In the genomic region with DNA sequence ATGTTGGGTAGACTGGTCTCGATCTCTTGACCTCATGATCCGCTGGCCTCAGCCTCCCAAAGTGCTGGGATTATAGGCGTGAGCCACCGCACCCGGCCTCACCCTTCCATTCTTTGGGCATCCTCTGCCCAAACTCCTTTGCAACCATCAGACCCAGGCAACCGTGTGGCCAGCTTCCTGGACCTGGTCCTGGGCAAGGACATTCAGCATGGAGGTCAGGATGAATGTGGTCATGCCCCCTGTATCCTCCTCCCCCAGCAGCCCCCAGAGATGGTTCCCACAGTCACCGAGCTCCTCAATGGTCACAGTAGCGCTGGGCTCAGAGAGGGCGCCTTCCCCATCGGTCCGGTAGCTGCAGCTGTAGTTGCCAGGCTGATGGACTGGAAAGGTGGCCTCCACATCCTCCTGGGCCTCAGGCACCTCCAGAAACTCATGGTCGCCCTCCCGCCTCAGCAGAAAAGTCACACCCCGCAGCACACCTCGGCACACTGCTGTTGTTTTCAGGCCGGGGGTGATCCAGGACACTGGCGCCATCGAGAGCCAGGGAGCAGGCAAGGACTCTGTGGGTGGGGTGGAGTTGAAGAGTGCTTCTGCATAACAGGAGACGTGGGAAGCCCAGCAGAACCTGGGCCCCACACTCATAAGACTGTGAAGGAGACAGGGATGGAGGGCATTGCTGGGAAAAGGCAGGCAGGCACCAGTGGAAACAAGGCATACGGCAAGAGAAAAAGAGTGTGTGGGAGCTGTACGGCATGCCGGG, we compare ENCODE assay signal across 21 cellular contexts. TPM values are rescaled to one million over a fixed set of nuclear protein-coding genes. Genes with fewer than 3 reads are reported as not detected.
DNase-seq lines count a peak whose midpoint lies in the region; ATAC-seq, FAIRE-seq and TF ChIP-seq lines count a peak whose summit lies in the region.
"Had no signal": no experiment of that assay in that cellular context is flagged by ENCODE, and none has a peak within 500 bp of the region (broad histone marks: within the 10 kb centered on the region; RNA-seq: fewer than 3 reads in every experiment).

No MANE protein-coding gene starts in this region.

- no peak overlapping the region for H2BK20ac ChIP-seq in H1 (ENCODE audit: low read length)

- CTCF ChIA-PET in WTC11 (lab: Charles Lee), result interaction anchor here (2.5 kb wide), 1 partner anchor 12 kb away, joined by 11 read pairs; no protein-coding TSS in a partner anchor
- CTCF ChIA-PET in H1 (lab: Charles Lee; ENCODE audit: partially characterized antibody), result interaction anchor here (1.0 to 2.9 kb wide), 5 partner anchors 12 to 162 kb away, joined by 3 to 14 read pairs (median 4); no protein-coding TSS in a partner anchor

- no peak overlapping the region for H3K4me2 ChIP-seq in H1 (ENCODE audit: insufficient read depth in 1 of 2, low read depth in 2 of 2, low read length in 2 of 2)
- H3K4me2 ChIP-seq: GM23338 had no signal

- POLR2A ChIA-PET in WTC11 (lab: Charles Lee), result interaction anchor here (1.0 kb wide), 1 partner anchor 11 kb away, joined by 4 read pairs; the partner anchor contains the start of gene ZNF497
- POLR2A ChIA-PET in H1 (lab: Charles Lee; ENCODE audit: partially characterized antibody), result interaction anchor here (1.0 to 11.4 kb wide), 4 partner anchors 10 to 203 kb away, joined by 3 to 102 read pairs (median 6); partner anchors contain the start of genes CHMP2A, RNF225 and ZNF497

- H3K23ac ChIP-seq in H1 (ENCODE audit: insufficient read length), result no peak overlapping the region

- H3K27me3 ChIP-seq in H1 (replicated peaks in 1 of 4; ENCODE audit: control insufficient read depth in 3 of 4, extremely low read depth in 1 of 4, insufficient read depth in 3 of 4, low read length in 3 of 4) (no peaks in the 10 kb centered on the region), right lobe of liver (no peaks in the 10 kb centered on the region)

- no peak for DNase-seq in WTC11 (ENCODE audit: low spot score)
- no peak for DNase-seq in H1 (ENCODE audit: low read depth in 1 of 2, low spot score in 2 of 2)
- peak in 1 of 3 donors; percentile 19 for DNase-seq in right lobe of liver
- no peak for DNase-seq in stimulated activated effector memory CD8-positive, alpha-beta T cell treated with anti-CD3 and anti-CD28 coated beads, Interleukin-12 subunit alpha, Interleukin-12 subunit beta, amount 100 ng/mL, for 72 hours (ENCODE audit: low spot score in 2 of 2)
- no peak for DNase-seq in stimulated activated naive B cell treated with anti-CD40 and anti-IgM and Interleukin-4, amounts not matched to agents 10 μg/mL and 1 μg/mL and 100 μg/mL, for 72 hours
- no peak for DNase-seq in SHP77 treated with DMSO at 0.1 percent for 48 hours (lab: John Stamatoyannopoulos, UW)
- DNase-seq: AML-193, NCI-H1417, NCI-H187, NCI-H2227 treated with DMSO at 0.1 percent for 48 hours, NCI-H510A treated with DMSO at 0.1 percent for 48 hours, NCI-H774, OCI-M1, SHP77 had no signal

- peaks cover 0 to 3% of the 10 kb centered on the region in 2 experiments for H4K20me1 ChIP-seq in H1 (replicated peaks in 1 of 2; ENCODE audit: control insufficient read depth in 1 of 2, insufficient read depth in 2 of 2, low read length in 2 of 2)

- TF ChIP-seq POLR2A in H1 (IDR thresholded peaks at IDR 0.05; ENCODE audit: control extremely low read depth in 1 of 2, low read depth in 2 of 2, low read length in 2 of 2) (no peak), right lobe of liver (IDR thresholded peaks at IDR 0.05) (no peak)

- no peaks in the 10 kb centered on the region for H3K9me3 ChIP-seq in H1 (ENCODE audit: insufficient read depth in 2 of 2, low read depth in 1 of 2, low read length in 1 of 2)
- H3K9me3 ChIP-seq in right lobe of liver, result no peaks in the 10 kb centered on the region

- H3K4me1 Mint-ChIP-seq in WTC11, result peaks cover 3% of the 10 kb centered on the region; the same call in 1 of the 2 replicates
- peaks cover 19% of the 10 kb centered on the region for H3K4me1 Mint-ChIP-seq in stimulated activated effector memory CD8-positive, alpha-beta T cell treated with anti-CD3 and anti-CD28 coated beads, Interleukin-12 subunit alpha, Interleukin-12 subunit beta, amount 100 ng/mL, for 72 hours
- peaks cover 16 to 45% of the 10 kb centered on the region in 2 donors for H3K4me1 Mint-ChIP-seq in stimulated activated naive B cell treated with anti-CD40 and anti-IgM and Interleukin-4, amounts not matched to agents 10 μg/mL and 1 μg/mL and 100 μg/mL, for 72 hours

- FAIRE-seq in H1 (lab: Jason Lieb, UNC), result no peak
- FAIRE-seq: D721Med, GM12891, GM18507 had no signal

- H3K4ac ChIP-seq in H1 (replicated peaks; ENCODE audit: insufficient read length, low read depth, low read length), result no peak overlapping the region

- H2BK120ac ChIP-seq in H1 (replicated peaks; ENCODE audit: low read depth, low read length), result no peak overlapping the region

- no peaks in the 10 kb centered on the region; a peak in 1 of 7 replicates for H3K4me1 ChIP-seq in H1 (replicated peaks in 1 of 4; ENCODE audit: control insufficient read depth in 3 of 4, insufficient read depth in 4 of 4, low read length in 3 of 4)
- H3K4me1 ChIP-seq in right lobe of liver, result peaks cover 2 to 59% (median 24%) of the 10 kb centered on the region in 4 donors

- no peak for TF ChIP-seq EP300 in H1 (IDR thresholded peaks at IDR 0.05; ENCODE audit: borderline replicate concordance in 1 of 2, low read depth in 2 of 2, low read length in 2 of 2)

- H3K27me3 Mint-ChIP-seq in WTC11 (ENCODE audit: low read depth), result peaks cover 33% of the 10 kb centered on the region
- no peaks in the 10 kb centered on the region for H3K27me3 Mint-ChIP-seq in stimulated activated naive B cell treated with anti-CD40 and anti-IgM and Interleukin-4, amounts not matched to agents 10 μg/mL and 1 μg/mL and 100 μg/mL, for 72 hours

- H3K79me2 ChIP-seq in H1 (ENCODE audit: control insufficient read depth in 1 of 2, insufficient read depth in 2 of 2, low read length in 2 of 2), result no peaks in the 10 kb centered on the region

- H3K9me3 Mint-ChIP-seq in WTC11, result no peaks in the 10 kb centered on the region
- no peaks in the 10 kb centered on the region for H3K9me3 Mint-ChIP-seq in stimulated activated effector memory CD8-positive, alpha-beta T cell treated with anti-CD3 and anti-CD28 coated beads, Interleukin-12 subunit alpha, Interleukin-12 subunit beta, amount 100 ng/mL, for 72 hours
- no peaks in the 10 kb centered on the region for H3K9me3 Mint-ChIP-seq in stimulated activated naive B cell treated with anti-CD40 and anti-IgM and Interleukin-4, amounts not matched to agents 10 μg/mL and 1 μg/mL and 100 μg/mL, for 72 hours
- H3K9me3 Mint-ChIP-seq: GM23338 had no signal

- H3K56ac ChIP-seq in H1 (replicated peaks; ENCODE audit: insufficient read length, low read depth, low read length), result no peak overlapping the region

- no peak overlapping the region for H4K5ac ChIP-seq in H1 (ENCODE audit: insufficient read length, low read depth, low read length)

- no peak overlapping the region for H3K14ac ChIP-seq in H1 (ENCODE audit: insufficient read length)

- no peak overlapping the region for H2AK5ac ChIP-seq in H1 (ENCODE audit: low read depth, low read length)

- no peak overlapping the region for H4K91ac ChIP-seq in H1 (replicated peaks; ENCODE audit: insufficient read length, low read length)

- no peak for TF ChIP-seq CTCF in WTC11 (IDR thresholded peaks at IDR 0.05)
- no peak for TF ChIP-seq CTCF in H1 (IDR thresholded peaks at IDR 0.05; ENCODE audit: control extremely low read depth in 1 of 3, insufficient read depth in 1 of 3, low read depth in 1 of 3, low read length in 3 of 3)
- TF ChIP-seq CTCF in right lobe of liver (IDR thresholded peaks at IDR 0.05), result no peak

- no peaks in the 10 kb centered on the region for H3K79me1 ChIP-seq in H1 (ENCODE audit: low read depth, low read length)

- H3K23me2 ChIP-seq in H1 (ENCODE audit: low read depth, low read length), result peaks cover 6% of the 10 kb centered on the region

- no peaks in the 10 kb centered on the region for H3K36me3 Mint-ChIP-seq in WTC11
- peaks cover 19% of the 10 kb centered on the region for H3K36me3 Mint-ChIP-seq in stimulated activated effector memory CD8-positive, alpha-beta T cell treated with anti-CD3 and anti-CD28 coated beads, Interleukin-12 subunit alpha, Interleukin-12 subunit beta, amount 100 ng/mL, for 72 hours
- peaks cover 35 to 39% of the 10 kb centered on the region in 2 donors for H3K36me3 Mint-ChIP-seq in stimulated activated naive B cell treated with anti-CD40 and anti-IgM and Interleukin-4, amounts not matched to agents 10 μg/mL and 1 μg/mL and 100 μg/mL, for 72 hours

- H3K4me3 Mint-ChIP-seq in WTC11, result no peak overlapping the region
- no peak overlapping the region for H3K4me3 Mint-ChIP-seq in stimulated activated effector memory CD8-positive, alpha-beta T cell treated with anti-CD3 and anti-CD28 coated beads, Interleukin-12 subunit alpha, Interleukin-12 subunit beta, amount 100 ng/mL, for 72 hours
- no peak overlapping the region for H3K4me3 Mint-ChIP-seq in stimulated activated naive B cell treated with anti-CD40 and anti-IgM and Interleukin-4, amounts not matched to agents 10 μg/mL and 1 μg/mL and 100 μg/mL, for 72 hours
- H3K4me3 Mint-ChIP-seq: GM23338 had no signal

- intact Hi-C loops in right lobe of liver (cut with DNase I), result no loop called here

- no peak overlapping the region for H2BK15ac ChIP-seq in H1 (ENCODE audit: low read length)

- H3K36me3 ChIP-seq in H1 (ENCODE audit: control insufficient read depth in 2 of 4, insufficient read depth in 4 of 4, low read length in 3 of 4) (no peaks in the 10 kb centered on the region), right lobe of liver (peaks cover 0 to 9% (median 0%) of the 10 kb centered on the region in 4 donors)

- H3K27ac Mint-ChIP-seq in WTC11, result peak overlapping the region; percentile 61; the same call in 1 of the 2 replicates
- peak overlapping the region; percentile 43 for H3K27ac Mint-ChIP-seq in stimulated activated effector memory CD8-positive, alpha-beta T cell treated with anti-CD3 and anti-CD28 coated beads, Interleukin-12 subunit alpha, Interleukin-12 subunit beta, amount 100 ng/mL, for 72 hours
- no peak overlapping the region for H3K27ac Mint-ChIP-seq in stimulated activated naive B cell treated with anti-CD40 and anti-IgM and Interleukin-4, amounts not matched to agents 10 μg/mL and 1 μg/mL and 100 μg/mL, for 72 hours
- H3K27ac Mint-ChIP-seq: GM23338 had no signal

- H2BK5ac ChIP-seq in H1 (ENCODE audit: low read depth, low read length), result no peak overlapping the region

- H3K4me3 ChIP-seq in H1 (ENCODE audit: extremely low read depth in 1 of 4, insufficient read depth in 2 of 4, low read depth in 3 of 4, low read length in 4 of 4), result no peak overlapping the region
- H3K4me3 ChIP-seq in right lobe of liver, result peak overlapping the region; percentile 69 to 83 (median 69)
- H3K4me3 ChIP-seq: GM23338 had no signal

- H4K8ac ChIP-seq in H1 (ENCODE audit: extremely low read depth, insufficient read depth, low read length), result 0 out of 2 replicates have a peak overlapping the region, but pooled peaks have one; percentile 16

- ATAC-seq in WTC11 (no peak), right lobe of liver (peak in 1 of 4 donors; percentile 5), HG03442 (IDR thresholded peaks at IDR 0.05; ENCODE audit: unreplicated experiment) (no peak)
- no peak for ATAC-seq in stimulated activated effector memory CD8-positive, alpha-beta T cell treated with anti-CD3 and anti-CD28 coated beads, Interleukin-12 subunit alpha, Interleukin-12 subunit beta, amount 100 ng/mL, for 72 hours
- ATAC-seq in stimulated activated naive B cell treated with anti-CD40 and anti-IgM and Interleukin-4, amounts not matched to agents 10 μg/mL and 1 μg/mL and 100 μg/mL, for 72 hours (replicated peaks), result no peak
- ATAC-seq: GM23338 had no signal

- H3K9ac ChIP-seq in H1 (replicated peaks in 1 of 4; ENCODE audit: extremely low read depth in 1 of 4, low read depth in 3 of 4, low read length in 3 of 4), result no peak overlapping the region

- no peak overlapping the region for H3K18ac ChIP-seq in H1 (ENCODE audit: extremely low read depth, low read length)

- WGBS in H1 (ENCODE audit: extremely low coverage in 1 of 2, insufficient coverage in 1 of 2, insufficient read length in 1 of 2, insufficient replicate concordance in 2 of 2, low coverage in 1 of 2, low lambda C conversion rate in 2 of 2, missing lambda C conversion rate in 1 of 2), 2 experiments, result 89% methylated on average over 22 of the region's 22 CpGs; no CpG with 5 or more reads in 1 of the 2 experiments
- 38% methylated on average over 16 of the region's 22 CpGs for WGBS in right lobe of liver (ENCODE audit: insufficient coverage, low coverage, low lambda C conversion rate, missing lambda C conversion rate)

- TF ChIP-seq RAD21 in H1 (IDR thresholded peaks at IDR 0.05 in 1 of 2, conservative IDR thresholded peaks at IDR 0.05 in 1 of 2; ENCODE audit: low read depth in 2 of 2, low read length in 2 of 2), result no peak

- no peak overlapping the region for H2AFZ ChIP-seq in H1 (ENCODE audit: low read length)
- H2AFZ ChIP-seq: GM23338 had no signal

- H3K27ac ChIP-seq in H1 (ENCODE audit: low read depth, low read length) (no peak overlapping the region), right lobe of liver (peak overlapping the region; percentile 41 to 72 (median 44))
- H3K27ac ChIP-seq: C4-2B had no signal

- no peak overlapping the region for H2BK12ac ChIP-seq in H1 (ENCODE audit: low read depth, low read length)

RNA-seq across cellular contexts. Expression of gene A1BG, which starts 1.1 kb away (rescaled TPM):
- total RNA-seq in WTC11 (2021) (22.6 to 24.3 TPM (median 23.4 TPM) in 3 replicates), right lobe of liver (1,000 to 10,000 TPM in 4 of 6 experiments, 100 to 1,000 TPM in 2; 897 to 2,313 (median 1,164) TPM)
- 19.9 and 20.8 TPM in 2 replicates for total RNA-seq in H1 (2021; fragmentation: NEBNext Ultra II Directional; extraction: Animal tissue kit (Norgen Biotek cat#: 25700))
- 69.6 and 108 TPM in 2 replicates for polyA plus RNA-seq in H1 (2011; rRNA removed)
- polyA plus RNA-seq in H1 (2011; cell fraction: cytosol; rRNA removed), result 43.4 TPM
- 26.6 TPM for polyA plus RNA-seq in H1 (2011; cell fraction: nucleus; rRNA removed)
- 11.4 to 25.4 TPM (median 23.1 TPM) in 4 replicates for polyA plus RNA-seq in H1 (2012, experiment 1 of 2)
- polyA plus RNA-seq in H1 (2012, experiment 2 of 2), result 102 TPM
- polyA plus RNA-seq in H1 (2013, experiment 1 of 2), result 26.4 TPM
- 32.6 TPM for polyA plus RNA-seq in H1 (2013, experiment 2 of 2)
- polyA minus RNA-seq in H1 (2011; rRNA and poly(A)+ RNA removed), result 0.49 and 1.1 TPM in 2 replicates
- polyA minus RNA-seq in H1 (2011; cell fraction: cytosol; rRNA and poly(A)+ RNA removed), result 6.5 TPM
- 1.7 TPM for polyA minus RNA-seq in H1 (2011; cell fraction: nucleus; rRNA and poly(A)+ RNA removed)
- total RNA-seq: HT-29 had no signal

RNA-seq across cellular contexts. Expression of gene ZNF497, which starts 10.4 kb away (rescaled TPM):
- 1.7 to 2.1 TPM (median 2.0 TPM) in 3 replicates for total RNA-seq in WTC11 (2021)
- total RNA-seq in H1 (2021; fragmentation: NEBNext Ultra II Directional; extraction: Animal tissue kit (Norgen Biotek cat#: 25700)), result 0.93 and 1.0 TPM in 2 replicates
- 1.4 and 2.0 TPM in 2 replicates for polyA plus RNA-seq in H1 (2011; rRNA removed)
- 1.4 TPM for polyA plus RNA-seq in H1 (2011; cell fraction: cytosol; rRNA removed)
- polyA plus RNA-seq in H1 (2011; cell fraction: nucleus; rRNA removed), result 6.2 TPM
- polyA plus RNA-seq in H1 (2012, experiment 1 of 2), result 1.7 to 2.7 TPM (median 2.4 TPM) in 4 replicates
- polyA plus RNA-seq in H1 (2012, experiment 2 of 2), result 1.5 TPM
- 0.45 TPM for polyA plus RNA-seq in H1 (2013, experiment 1 of 2)
- polyA plus RNA-seq in H1 (2013, experiment 2 of 2), result 0.31 TPM
- polyA minus RNA-seq in H1 (2011; rRNA and poly(A)+ RNA removed), result 1.0 and 1.7 TPM in 2 replicates
- polyA minus RNA-seq in H1 (2011; cell fraction: cytosol; rRNA and poly(A)+ RNA removed), result 2.5 TPM
- 1.7 TPM for polyA minus RNA-seq in H1 (2011; cell fraction: nucleus; rRNA and poly(A)+ RNA removed)
- 1 to 10 TPM in 5 of 6 experiments, under 1 TPM in 1; 0.73 to 3.1 (median 1.7) TPM for total RNA-seq in right lobe of liver

RNA-seq across cellular contexts. Expression of gene ZSCAN22, which starts 25.4 kb away (rescaled TPM):
- total RNA-seq in WTC11 (2021) (3.2 TPM in 3 replicates), right lobe of liver (1 to 10 TPM; 1.7 to 2.9 (median 2.1) TPM)
- total RNA-seq in H1 (2021; fragmentation: NEBNext Ultra II Directional; extraction: Animal tissue kit (Norgen Biotek cat#: 25700)), result 3.1 and 3.2 TPM in 2 replicates
- 2.6 and 3.3 TPM in 2 replicates for polyA plus RNA-seq in H1 (2011; rRNA removed)
- 1.9 TPM for polyA plus RNA-seq in H1 (2011; cell fraction: cytosol; rRNA removed)
- polyA plus RNA-seq in H1 (2011; cell fraction: nucleus; rRNA removed), result 1.9 TPM
- 1.4 to 2.1 TPM (median 1.9 TPM) in 4 replicates for polyA plus RNA-seq in H1 (2012, experiment 1 of 2)
- 1.0 TPM for polyA plus RNA-seq in H1 (2012, experiment 2 of 2)
- polyA plus RNA-seq in H1 (2013, experiment 1 of 2), result 1.4 TPM
- 1.5 TPM for polyA plus RNA-seq in H1 (2013, experiment 2 of 2)
- polyA minus RNA-seq in H1 (2011; rRNA and poly(A)+ RNA removed), result 6.3 and 8.1 TPM in 2 replicates
- polyA minus RNA-seq in H1 (2011; cell fraction: cytosol; rRNA and poly(A)+ RNA removed), result 2.1 TPM
- 3.5 TPM for polyA minus RNA-seq in H1 (2011; cell fraction: nucleus; rRNA and poly(A)+ RNA removed)

RNA-seq across cellular contexts. Expression of gene ZNF837, which starts 28.7 kb away (rescaled TPM):
- total RNA-seq in WTC11 (2021), result 3.4 to 4.9 TPM (median 4.6 TPM) in 3 replicates
- 1.9 and 2.7 TPM in 2 replicates for total RNA-seq in H1 (2021; fragmentation: NEBNext Ultra II Directional; extraction: Animal tissue kit (Norgen Biotek cat#: 25700))
- 3.3 and 6.6 TPM in 2 replicates for polyA plus RNA-seq in H1 (2011; rRNA removed)
- 4.1 TPM for polyA plus RNA-seq in H1 (2011; cell fraction: cytosol; rRNA removed)
- 4.7 TPM for polyA plus RNA-seq in H1 (2011; cell fraction: nucleus; rRNA removed)
- polyA plus RNA-seq in H1 (2012, experiment 1 of 2), result 2.4 to 3.5 TPM (median 2.8 TPM) in 4 replicates
- polyA plus RNA-seq in H1 (2012, experiment 2 of 2), result 3.7 TPM
- 1.5 TPM for polyA plus RNA-seq in H1 (2013, experiment 1 of 2)
- polyA plus RNA-seq in H1 (2013, experiment 2 of 2), result 1.5 TPM
- polyA minus RNA-seq in H1 (2011; rRNA and poly(A)+ RNA removed), result 0.27 and 0.54 TPM in 2 replicates
- polyA minus RNA-seq in H1 (2011; cell fraction: cytosol; rRNA and poly(A)+ RNA removed), result 2.3 TPM
- polyA minus RNA-seq in H1 (2011; cell fraction: nucleus; rRNA and poly(A)+ RNA removed), result 1.8 TPM
- 1 to 10 TPM; 1.7 to 3.9 (median 2.4) TPM for total RNA-seq in right lobe of liver

RNA-seq across cellular contexts. Expression of gene RPS5, which starts 34.9 kb away (rescaled TPM):
- total RNA-seq in WTC11 (2021), result 1,498 to 1,502 TPM (median 1,501 TPM) in 3 replicates
- total RNA-seq in H1 (2021; fragmentation: NEBNext Ultra II Directional; extraction: Animal tissue kit (Norgen Biotek cat#: 25700)), result 1,554 and 1,557 TPM in 2 replicates
- polyA plus RNA-seq in H1 (2011; rRNA removed), result 5,731 and 5,910 TPM in 2 replicates
- 4,964 TPM for polyA plus RNA-seq in H1 (2011; cell fraction: cytosol; rRNA removed)
- 4,758 TPM for polyA plus RNA-seq in H1 (2011; cell fraction: nucleus; rRNA removed)
- 1,384 to 2,769 TPM (median 2,624 TPM) in 4 replicates for polyA plus RNA-seq in H1 (2012, experiment 1 of 2)
- polyA plus RNA-seq in H1 (2012, experiment 2 of 2), result 4,606 TPM
- 1,774 TPM for polyA plus RNA-seq in H1 (2013, experiment 1 of 2)
- polyA plus RNA-seq in H1 (2013, experiment 2 of 2), result 1,569 TPM
- 2,194 and 2,867 TPM in 2 replicates for polyA minus RNA-seq in H1 (2011; rRNA and poly(A)+ RNA removed)
- polyA minus RNA-seq in H1 (2011; cell fraction: cytosol; rRNA and poly(A)+ RNA removed), result 1,050 TPM
- 966 TPM for polyA minus RNA-seq in H1 (2011; cell fraction: nucleus; rRNA and poly(A)+ RNA removed)
- total RNA-seq in right lobe of liver, result 100 to 1,000 TPM; 274 to 637 (median 304) TPM

Comparison
In these comparisons a context has a peak if more than half of its experiments do, and no peak if none do; other contexts are left out.
1. H3K4me3 ChIP-seq: peak in right lobe of liver (3 of 3); none in H1 (0 of 4).
2. RNA of gene A1BG, which starts 1.1 kb away (total RNA-seq): 897 to 2,313 TPM in right lobe of liver; 22.6 to 24.3 TPM in WTC11 and 19.9 to 20.8 TPM in H1; every median in the first group is over 10 times any median in the second.